In genomic region chr3:119420196-119420595, GRCh38 we compare ENCODE assay signal across 16 cellular contexts. TPM values are rescaled to one million over a fixed set of nuclear protein-coding genes. Genes with fewer than 3 reads are reported as not detected.
DNase-seq lines count a peak whose midpoint lies in the region; ATAC-seq and TF ChIP-seq lines count a peak whose summit lies in the region.
"Had no signal": no experiment of that assay in that cellular context is flagged by ENCODE, and none has a peak within 500 bp of the region (broad histone marks: within the 10 kb centered on the region; RNA-seq: fewer than 3 reads in every experiment).

No MANE protein-coding gene starts in this region.

- H3K4me1 Mint-ChIP-seq in endothelial cell (ENCODE audit: unreplicated experiment) (peaks cover 43% of the 10 kb centered on the region), type B pancreatic cell (ENCODE audit: unreplicated experiment) (peaks cover 10% of the 10 kb centered on the region)

- H3K9me3 ChIP-seq in right cardiac atrium (ENCODE audit: control insufficient read depth, low read length) (no peaks in the 10 kb centered on the region), Panc1 (ENCODE audit: control insufficient read depth, insufficient read depth, low read depth, low read length) (no peaks in the 10 kb centered on the region)

- CTCF ChIA-PET in Panc1 (lab: Charles Lee): no interaction called here

- peak overlapping the region; percentile 62 for H3K27ac ChIP-seq in right cardiac atrium (ENCODE audit: low read length)
- H3K27ac ChIP-seq in Panc1 (ENCODE audit: low read length): no peak overlapping the region
- H3K27ac ChIP-seq: ascending aorta, upper lobe of right lung had no signal

- H3K27me3 Mint-ChIP-seq in endothelial cell (ENCODE audit: unreplicated experiment): peaks cover 8% of the 10 kb centered on the region
- H3K27me3 Mint-ChIP-seq in type B pancreatic cell: no peaks in the 10 kb centered on the region
- H3K27me3 Mint-ChIP-seq: activated T-helper 17 cell treated with anti-CD3 and anti-CD28 coated beads, Interleukin-2, amount 50 U/mL, for 72 hours had no signal

- no peak for ATAC-seq in right cardiac atrium
- ATAC-seq in Right ventricle myocardium superior (ENCODE audit: poor library complexity): no peak
- no peak for ATAC-seq in Panc1
- ATAC-seq in HG02981 (IDR thresholded peaks at IDR 0.05; ENCODE audit: unreplicated experiment): no peak
- ATAC-seq: activated T-helper 17 cell treated with anti-CD3 and anti-CD28 coated beads, Interleukin-2, amount 50 U/mL, for 72 hours; upper lobe of right lung had no signal

- no TSS peak for BruUV-seq in Panc1 (replicated peaks; lab: Mats Ljungman, UMichigan)

- H3K27me3 ChIP-seq in right cardiac atrium (ENCODE audit: control insufficient read depth, insufficient read depth) (no peaks in the 10 kb centered on the region), Panc1 (ENCODE audit: control insufficient read depth, insufficient read depth, low read length) (no peaks in the 10 kb centered on the region)
- H3K27me3 ChIP-seq: ascending aorta, upper lobe of right lung had no signal

- no peaks in the 10 kb centered on the region for H3K9me3 Mint-ChIP-seq in endothelial cell (ENCODE audit: unreplicated experiment)
- H3K9me3 Mint-ChIP-seq in type B pancreatic cell: peaks cover 9% of the 10 kb centered on the region
- H3K9me3 Mint-ChIP-seq: activated T-helper 17 cell treated with anti-CD3 and anti-CD28 coated beads, Interleukin-2, amount 50 U/mL, for 72 hours had no signal

- peak; percentile 44 for TF ChIP-seq CTCF in Panc1 (IDR thresholded peaks at IDR 0.05)
- TF ChIP-seq CTCF in endothelial cell (IDR thresholded peaks at IDR 0.05; ENCODE audit: unreplicated experiment): no peak
- peak; percentile 44 for TF ChIP-seq CTCF in type B pancreatic cell (conservative IDR thresholded peaks at IDR 0.05)

- intact Hi-C loops in right cardiac atrium (cut with DNase I): no loop called here
- intact Hi-C loops in Right ventricle myocardium superior (cut with DNase I): no loop called here
- intact Hi-C loops in Panc1 (cut with micrococcal nuclease; ENCODE audit: unreplicated experiment): loop anchor here (5.0 kb wide), 1 partner anchor 262 kb away; no protein-coding TSS in a partner anchor

- POLR2A ChIA-PET in Panc1 (lab: Charles Lee): interaction anchor here (0.6 kb wide), 1 partner anchor 871 kb away, joined by 3 read pairs; no protein-coding TSS in a partner anchor

- H3K4me3 Mint-ChIP-seq in endothelial cell (ENCODE audit: unreplicated experiment): no peak overlapping the region
- no peak overlapping the region for H3K4me3 Mint-ChIP-seq in type B pancreatic cell
- H3K4me3 Mint-ChIP-seq: activated T-helper 17 cell treated with anti-CD3 and anti-CD28 coated beads, Interleukin-2, amount 50 U/mL, for 72 hours had no signal

- H3K27ac Mint-ChIP-seq in endothelial cell (ENCODE audit: unreplicated experiment) (no peak overlapping the region), type B pancreatic cell (no peak overlapping the region)
- H3K27ac Mint-ChIP-seq: activated T-helper 17 cell treated with anti-CD3 and anti-CD28 coated beads, Interleukin-2, amount 50 U/mL, for 72 hours had no signal

- DNase-seq in right cardiac atrium (no peak), Right ventricle myocardium superior (no peak), Panc1 (ENCODE audit: low read depth, low spot score) (no peak), endothelial cell (ENCODE audit: low spot score) (peak; percentile 18), type B pancreatic cell (ENCODE audit: extremely low spot score, unreplicated experiment) (no peak), CD1c-positive myeloid dendritic cell (ENCODE audit: extremely low spot score) (no peak), NCI-H1436 treated with DMSO at 0.1 percent for 48 hours (lab: John Stamatoyannopoulos, UW) (no peak)
- DNase-seq: activated CD4-positive, alpha-beta T cell treated with anti-CD3 and anti-CD28 coated beads, Interleukin-2, amount 50 U/mL, for 48 hours; effector memory CD4-positive, alpha-beta T cell; glutamatergic neuron; stimulated activated CD4-positive, alpha-beta T cell treated with anti-CD3 and anti-CD28 coated beads, Interleukin-1b, Interleukin-23, amount 100 ng/mL, for 48 hours; stimulated activated CD8-positive, alpha-beta memory T cell treated with anti-CD3 and anti-CD28 coated beads, Interleukin-4, amount 100 ng/mL, for 48 hours; upper lobe of right lung had no signal

- H3K4me3 ChIP-seq in right cardiac atrium (ENCODE audit: low read length) (no peak overlapping the region), Panc1 (ENCODE audit: low read depth in 2 of 2, low read length in 2 of 2) (no peak overlapping the region)
- H3K4me3 ChIP-seq: ascending aorta, upper lobe of right lung had no signal

- 60% methylated on average over 2 of the region's 2 CpGs for WGBS in right cardiac atrium

- in situ Hi-C loops in Panc1 (cut with HindIII; ENCODE audit: low pct_unique_long_range_greater_than_20kb, low sequenced_read_pairs): no loop called here

- H3K4me1 ChIP-seq in right cardiac atrium (ENCODE audit: control insufficient read depth, insufficient read depth, low read length) (peaks cover 5% of the 10 kb centered on the region), Panc1 (ENCODE audit: control insufficient read depth, insufficient read depth, low read length) (no peaks in the 10 kb centered on the region)
- H3K4me1 ChIP-seq: ascending aorta, upper lobe of right lung had no signal

- peaks cover 18% of the 10 kb centered on the region for H3K36me3 Mint-ChIP-seq in endothelial cell (ENCODE audit: low read depth, unreplicated experiment)
- no peaks in the 10 kb centered on the region for H3K36me3 Mint-ChIP-seq in type B pancreatic cell

- H3K36me3 ChIP-seq in Panc1 (ENCODE audit: control insufficient read depth, insufficient read depth, low read length): no peaks in the 10 kb centered on the region

RNA-seq across cellular contexts. Expression of gene TMEM39A, which starts 43.2 kb away (rescaled TPM):
- total RNA-seq in right cardiac atrium (10 to 100 TPM; 18.4 to 36.0 (median 24.3) TPM), Right ventricle myocardium superior (15.0 TPM), Panc1 (2021; ENCODE audit: unreplicated experiment) (47.8 TPM), endothelial cell (ENCODE audit: unreplicated experiment) (30.5 TPM), type B pancreatic cell (ENCODE audit: low replicate concordance) (65.9 and 66.0 TPM in 2 replicates)
- 6.7 TPM for polyA plus RNA-seq in right cardiac atrium
- 33.7 TPM for polyA plus RNA-seq in Panc1 (2012; ENCODE audit: insufficient read length)

RNA-seq across cellular contexts. Expression of gene POGLUT1, which starts 48.6 kb away (rescaled TPM):
- total RNA-seq in right cardiac atrium (10 to 100 TPM in 1 of 4 donors, 1 to 10 TPM in 3; 5.9 to 14.1 (median 7.6) TPM), Right ventricle myocardium superior (4.6 TPM), Panc1 (2021; ENCODE audit: unreplicated experiment) (24.6 TPM), endothelial cell (ENCODE audit: unreplicated experiment) (14.7 TPM), type B pancreatic cell (ENCODE audit: low replicate concordance) (11.4 and 24.1 TPM in 2 replicates)
- polyA plus RNA-seq in right cardiac atrium: 4.5 TPM
- 14.4 TPM for polyA plus RNA-seq in Panc1 (2012; ENCODE audit: insufficient read length)
